In genomic region chr17:12567077-12568053, GRCh38 we compare ENCODE assay signal across 21 cellular contexts.
DNase-seq lines count a peak whose midpoint lies in the region; ATAC-seq and TF ChIP-seq lines count a peak whose summit lies in the region.
"Had no signal": no experiment of that assay in that cellular context is flagged by ENCODE, and none has a peak within 500 bp of the region (broad histone marks: within the 10 kb centered on the region; RNA-seq: fewer than 3 reads in every experiment).

No MANE protein-coding gene starts in this region.

- DNase-seq in cardiac muscle cell (ENCODE audit: low read depth in 1 of 2, low spot score in 1 of 2) (no peak), left ventricle myocardium superior (no peak), WTC11 (ENCODE audit: low spot score) (no peak), thyroid gland (peak; percentile 30 to 33), dedifferentiated amniotic fluid mesenchymal stem cell (ENCODE audit: extremely low spot score) (no peak), NCI-H2196 treated with DMSO at 0.1 percent for 48 hours (lab: John Stamatoyannopoulos, UW; ENCODE audit: unreplicated experiment) (no peak)
- DNase-seq in stimulated activated naive B cell treated with anti-CD40 and anti-IgM and Interleukin-4, amounts not matched to agents 10 μg/mL and 1 μg/mL and 100 μg/mL, for 72 hours = no peak
- DNase-seq: DMS153, GF-D8, GM23248, KBM-7, NCI-H1105 treated with DMSO at 0.1 percent for 48 hours, NCI-H1694, NCI-H2081 treated with DMSO at 0.1 percent for 48 hours, NCI-H510A, NCI-H748 treated with DMSO at 0.1 percent for 48 hours, OCI-M1, SHP77 had no signal

- H3K36me3 ChIP-seq in cardiac muscle cell (no peaks in the 10 kb centered on the region), gastroesophageal sphincter (no peaks in the 10 kb centered on the region), thyroid gland (no peaks in the 10 kb centered on the region)

- H3K9me3 ChIP-seq in cardiac muscle cell (ENCODE audit: low read depth) (no peaks in the 10 kb centered on the region), gastroesophageal sphincter (no peaks in the 10 kb centered on the region), thyroid gland (no peaks in the 10 kb centered on the region)

- peaks cover 6% of the 10 kb centered on the region for H3K9me3 Mint-ChIP-seq in WTC11
- peaks cover 0 to 1% of the 10 kb centered on the region in 2 donors for H3K9me3 Mint-ChIP-seq in stimulated activated naive B cell treated with anti-CD40 and anti-IgM and Interleukin-4, amounts not matched to agents 10 μg/mL and 1 μg/mL and 100 μg/mL, for 72 hours

- ATAC-seq in left ventricle myocardium superior (no peak), WTC11 (no peak), gastroesophageal sphincter (no peak)
- ATAC-seq in stimulated activated naive B cell treated with anti-CD40 and anti-IgM and Interleukin-4, amounts not matched to agents 10 μg/mL and 1 μg/mL and 100 μg/mL, for 72 hours (replicated peaks) = no peak
- ATAC-seq: HCT116 had no signal

- TF ChIP-seq POLR2A in gastroesophageal sphincter (IDR thresholded peaks at IDR 0.05) (no peak), thyroid gland (IDR thresholded peaks at IDR 0.05) (no peak)

- peak overlapping the region; percentile 25; the same call in 1 of the 2 replicates for H3K27ac Mint-ChIP-seq in WTC11
- H3K27ac Mint-ChIP-seq in stimulated activated naive B cell treated with anti-CD40 and anti-IgM and Interleukin-4, amounts not matched to agents 10 μg/mL and 1 μg/mL and 100 μg/mL, for 72 hours = no peak overlapping the region
- H3K27ac Mint-ChIP-seq: B cell had no signal

- CTCF ChIA-PET in WTC11 (lab: Charles Lee) = interaction anchor here (1.0 to 2.0 kb wide), 5 partner anchors 22 to 225 kb away, joined by 3 to 11 read pairs (median 5); partner anchors contain the start of gene MYOCD

- H3K4me1 ChIP-seq in cardiac muscle cell (ENCODE audit: low read depth) = peaks cover 23% of the 10 kb centered on the region
- peaks cover 0 to 34% (median 3%) of the 10 kb centered on the region in 3 donors for H3K4me1 ChIP-seq in gastroesophageal sphincter
- H3K4me1 ChIP-seq in thyroid gland = peaks cover 0 to 24% of the 10 kb centered on the region in 2 donors

- POLR2A ChIA-PET in WTC11 (lab: Charles Lee) = interaction anchor here (1.4 kb wide), 1 partner anchor 57 kb away, joined by 3 read pairs; no protein-coding TSS in a partner anchor

- H3K4me1 Mint-ChIP-seq in WTC11 = peaks cover 22% of the 10 kb centered on the region
- H3K4me1 Mint-ChIP-seq in stimulated activated naive B cell treated with anti-CD40 and anti-IgM and Interleukin-4, amounts not matched to agents 10 μg/mL and 1 μg/mL and 100 μg/mL, for 72 hours = no peaks in the 10 kb centered on the region
- H3K4me1 Mint-ChIP-seq: B cell had no signal

- 12 to 17% methylated on average over 9 of the region's 10 CpGs for WGBS in gastroesophageal sphincter (ENCODE audit: low coverage in 1 of 2), 2 donors
- WGBS in thyroid gland, 2 donors = 30 to 38% methylated on average over 10 of the region's 10 CpGs

- intact Hi-C loops in left ventricle myocardium superior (cut with micrococcal nuclease) (no loop called here), thyroid gland (cut with DNase I) (no loop called here)

- H3K36me3 Mint-ChIP-seq in WTC11 = no peaks in the 10 kb centered on the region
- no peaks in the 10 kb centered on the region for H3K36me3 Mint-ChIP-seq in stimulated activated naive B cell treated with anti-CD40 and anti-IgM and Interleukin-4, amounts not matched to agents 10 μg/mL and 1 μg/mL and 100 μg/mL, for 72 hours

- H3K27me3 Mint-ChIP-seq in WTC11 (ENCODE audit: low read depth) = no peaks in the 10 kb centered on the region
- H3K27me3 Mint-ChIP-seq in stimulated activated naive B cell treated with anti-CD40 and anti-IgM and Interleukin-4, amounts not matched to agents 10 μg/mL and 1 μg/mL and 100 μg/mL, for 72 hours = peaks cover 0 to 4% of the 10 kb centered on the region in 2 donors

- H3K27me3 ChIP-seq in cardiac muscle cell (no peaks in the 10 kb centered on the region), gastroesophageal sphincter (no peaks in the 10 kb centered on the region), thyroid gland (no peaks in the 10 kb centered on the region)

- no peak for TF ChIP-seq EP300 in gastroesophageal sphincter (IDR thresholded peaks at IDR 0.05)

- H3K27ac ChIP-seq in cardiac muscle cell = peak overlapping the region; percentile 41
- H3K27ac ChIP-seq in gastroesophageal sphincter = peak overlapping the region in 3 of 4 donors; percentile 7 to 74 (median 67)
- H3K27ac ChIP-seq in thyroid gland = peak overlapping the region in 1 of 3 donors; percentile 19
- H3K27ac ChIP-seq: GM23248 had no signal

- no peak overlapping the region for H3K4me3 ChIP-seq in cardiac muscle cell
- H3K4me3 ChIP-seq in gastroesophageal sphincter = no peak overlapping the region
- H3K4me3 ChIP-seq in thyroid gland (replicated peaks in 1 of 3) = no peak overlapping the region
- H3K4me3 ChIP-seq: GM23248 had no signal

- no peak overlapping the region for H3K4me3 Mint-ChIP-seq in WTC11
- no peak overlapping the region for H3K4me3 Mint-ChIP-seq in stimulated activated naive B cell treated with anti-CD40 and anti-IgM and Interleukin-4, amounts not matched to agents 10 μg/mL and 1 μg/mL and 100 μg/mL, for 72 hours
- H3K4me3 Mint-ChIP-seq: B cell had no signal

- no peak for TF ChIP-seq CTCF in cardiac muscle cell (IDR thresholded peaks at IDR 0.05; ENCODE audit: low read depth, low read length)
- TF ChIP-seq CTCF in WTC11 (IDR thresholded peaks at IDR 0.05) = no peak
- no peak for TF ChIP-seq CTCF in gastroesophageal sphincter (IDR thresholded peaks at IDR 0.05)
- TF ChIP-seq CTCF in thyroid gland (IDR thresholded peaks at IDR 0.05) = no peak

TF ChIP-seq in WTC11, 78 proteins besides CTCF, POLR2A, EP300 and RAD21:
- TF ChIP-seq, protein P1, sequence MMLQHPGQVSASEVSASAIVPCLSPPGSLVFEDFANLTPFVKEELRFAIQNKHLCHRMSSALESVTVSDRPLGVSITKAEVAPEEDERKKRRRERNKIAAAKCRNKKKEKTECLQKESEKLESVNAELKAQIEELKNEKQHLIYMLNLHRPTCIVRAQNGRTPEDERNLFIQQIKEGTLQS (CRISPR knock-in tag; conservative IDR thresholded peaks at IDR 0.05) = no peak
- TF ChIP-seq ZNF219 (CRISPR knock-in tag; IDR thresholded peaks at IDR 0.05; ENCODE audit: borderline replicate concordance) (no peak), TEAD1 (CRISPR knock-in tag; IDR thresholded peaks at IDR 0.05) (no peak), GABPB1 (CRISPR knock-in tag; IDR thresholded peaks at IDR 0.05) (no peak), ZBTB21 (CRISPR knock-in tag; IDR thresholded peaks at IDR 0.05; ENCODE audit: borderline replicate concordance) (no peak), SOX15 (CRISPR knock-in tag; IDR thresholded peaks at IDR 0.05) (no peak), TEAD4 (CRISPR knock-in tag; IDR thresholded peaks at IDR 0.05) (no peak), SMAD3 (CRISPR knock-in tag; IDR thresholded peaks at IDR 0.05; ENCODE audit: borderline replicate concordance) (no peak), ATF1 (CRISPR knock-in tag; IDR thresholded peaks at IDR 0.05) (no peak), TCF7 (CRISPR knock-in tag; IDR thresholded peaks at IDR 0.05; ENCODE audit: low read depth) (no peak), ZNF263 (CRISPR knock-in tag; IDR thresholded peaks at IDR 0.05; ENCODE audit: low read depth) (no peak), RORB (CRISPR knock-in tag; IDR thresholded peaks at IDR 0.05) (no peak), ZNF232 (CRISPR knock-in tag; IDR thresholded peaks at IDR 0.05) (no peak), ZNF425 (CRISPR knock-in tag; conservative IDR thresholded peaks at IDR 0.05) (no peak), ZNF671 (CRISPR knock-in tag; IDR thresholded peaks at IDR 0.05) (no peak), CBFB (CRISPR knock-in tag; IDR thresholded peaks at IDR 0.05; ENCODE audit: low read depth) (no peak), ZNF121 (CRISPR knock-in tag; IDR thresholded peaks at IDR 0.05) (no peak)
- TF ChIP-seq, protein P2, sequence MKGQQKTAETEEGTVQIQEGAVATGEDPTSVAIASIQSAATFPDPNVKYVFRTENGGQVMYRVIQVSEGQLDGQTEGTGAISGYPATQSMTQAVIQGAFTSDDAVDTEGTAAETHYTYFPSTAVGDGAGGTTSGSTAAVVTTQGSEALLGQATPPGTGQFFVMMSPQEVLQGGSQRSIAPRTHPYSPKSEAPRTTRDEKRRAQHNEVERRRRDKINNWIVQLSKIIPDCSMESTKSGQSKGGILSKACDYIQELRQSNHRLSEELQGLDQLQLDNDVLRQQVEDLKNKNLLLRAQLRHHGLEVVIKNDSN (CRISPR knock-in tag; IDR thresholded peaks at IDR 0.05) = no peak
- TF ChIP-seq, protein P3, sequence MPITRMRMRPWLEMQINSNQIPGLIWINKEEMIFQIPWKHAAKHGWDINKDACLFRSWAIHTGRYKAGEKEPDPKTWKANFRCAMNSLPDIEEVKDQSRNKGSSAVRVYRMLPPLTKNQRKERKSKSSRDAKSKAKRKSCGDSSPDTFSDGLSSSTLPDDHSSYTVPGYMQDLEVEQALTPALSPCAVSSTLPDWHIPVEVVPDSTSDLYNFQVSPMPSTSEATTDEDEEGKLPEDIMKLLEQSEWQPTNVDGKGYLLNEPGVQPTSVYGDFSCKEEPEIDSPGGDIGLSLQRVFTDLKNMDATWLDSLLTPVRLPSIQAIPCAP (CRISPR knock-in tag; IDR thresholded peaks at IDR 0.05) = no peak

Comparison
In these comparisons a context has a peak if more than half of its experiments do, and no peak if none do; other contexts are left out.
1. DNase-seq: peak in thyroid gland (2 of 2); none in cardiac muscle cell (0 of 2), left ventricle myocardium superior (single experiment), WTC11 (single experiment), dedifferentiated amniotic fluid mesenchymal stem cell (single experiment), stimulated activated naive B cell treated with anti-CD40 and anti-IgM and Interleukin-4, amounts not matched to agents 10 μg/mL and 1 μg/mL and 100 μg/mL, for 72 hours (single experiment) and NCI-H2196 treated with DMSO at 0.1 percent for 48 hours (single experiment).